Comparison of ENCODE assay signal across 8 cellular contexts in genomic region chr1:36088577-36089392, GRCh38. TPM values are rescaled to one million over a fixed set of nuclear protein-coding genes. Genes with fewer than 3 reads are reported as not detected.
A peak's percentile ranks its signal among the peaks of the same experiment; 100 is the strongest.
DNase-seq lines count a peak whose midpoint lies in the region; ATAC-seq and TF ChIP-seq lines count a peak whose summit lies in the region.

ADPRS (plus strand) TSS chr1:36088892; CDS start chr1:36088905, 13 bp downstream.

- peaks cover 2% of the 10 kb centered on the region for H3K36me3 Mint-ChIP-seq in T-helper 17 cell (ENCODE audit: low read depth)

- H3K36me3 ChIP-seq in psoas muscle (ENCODE audit: insufficient read depth in 1 of 2, low read depth in 1 of 2) (peaks cover 4 to 33% of the 10 kb centered on the region in 2 donors), urinary bladder (ENCODE audit: insufficient read depth) (peaks cover 7% of the 10 kb centered on the region)

- peaks cover 19% of the 10 kb centered on the region for H3K27me3 Mint-ChIP-seq in T-helper 17 cell

- H3K27ac ChIP-seq in psoas muscle = peak within 1 kb of the TSS; percentile 98
- peak within 1 kb of the TSS; percentile 88 for H3K27ac ChIP-seq in urinary bladder (ENCODE audit: low read depth)

- H3K4me1 Mint-ChIP-seq in T-helper 17 cell = peaks cover 13% of the 10 kb centered on the region

- peaks cover 0 to 22% (median 4%) of the 10 kb centered on the region in 3 donors for H3K27me3 ChIP-seq in psoas muscle (ENCODE audit: insufficient read depth in 3 of 3, low read length in 2 of 3)

- DNase-seq in NCI-H1694 (lab: John Stamatoyannopoulos, UW) = peak; percentile 69
- peak; percentile 82 to 88 (median 88) for DNase-seq in T-helper 17 cell
- peak in 53 of 56 donors; percentile 15 to 91 (median 78) for DNase-seq in amygdala (lab: John Stamatoyannopoulos, UW)
- DNase-seq in left ventricle myocardium superior = peak; percentile 93
- DNase-seq in psoas muscle = peak; percentile 91 to 95

- WGBS in psoas muscle, 3 donors = 0 to 1% (median 1%) methylated on average over 48 to 84 of the region's 84 CpGs
- WGBS in urinary bladder = under 1% methylated on average over 84 of the region's 84 CpGs

- H3K27ac Mint-ChIP-seq in T-helper 17 cell = peak within 1 kb of the TSS; percentile 77

- TF ChIP-seq CTCF in psoas muscle (IDR thresholded peaks at IDR 0.05) = peak; percentile 98

- no peaks in the 10 kb centered on the region for H3K9me3 ChIP-seq in T-helper 17 cell (ENCODE audit: control insufficient read depth, low read length, poor library complexity, severe bottlenecking)
- H3K9me3 ChIP-seq in psoas muscle = no peaks in the 10 kb centered on the region

- intact Hi-C loops in left ventricle myocardium superior (cut with micrococcal nuclease) (no loop called here), psoas muscle (cut with DNase I) (no loop called here)

- H3K4me3 ChIP-seq in psoas muscle = peak within 1 kb of the TSS; percentile 98
- peak within 1 kb of the TSS; percentile 86 for H3K4me3 ChIP-seq in urinary bladder (ENCODE audit: low read depth, low read length)

- ATAC-seq in GM18499 (IDR thresholded peaks at IDR 0.05; ENCODE audit: insufficient read depth, unreplicated experiment) (peak; percentile 65), HG02885 (IDR thresholded peaks at IDR 0.05; ENCODE audit: poor library complexity, unreplicated experiment) (peak; percentile 82), T-helper 17 cell (peak; percentile 93), left ventricle myocardium superior (peak; percentile 94), psoas muscle (peak; percentile 93 to 96 (median 94))

- peaks cover 22% of the 10 kb centered on the region for H3K4me1 ChIP-seq in psoas muscle
- H3K4me1 ChIP-seq in urinary bladder (ENCODE audit: insufficient read depth) = no peaks in the 10 kb centered on the region

- peak within 1 kb of the TSS; percentile 93 for H3K4me3 Mint-ChIP-seq in T-helper 17 cell

RNA-seq across cellular contexts. Expression of gene ADPRS, which starts in this region (rescaled TPM):
- total RNA-seq in T-helper 17 cell (10 to 100 TPM; 17.0 to 21.2 TPM), left ventricle myocardium superior (16.9 TPM), psoas muscle (10 to 100 TPM; 20.5 to 40.2 (median 28.8) TPM), urinary bladder (17.2 TPM)
- polyA plus RNA-seq in psoas muscle (10 to 100 TPM; 41.4 to 56.4 (median 45.3) TPM), urinary bladder (26.3 TPM)

Comparison
In these comparisons a context has a peak if more than half of its experiments do, and no peak if none do; other contexts are left out.
1. Peak in every context shown above with its lines: DNase-seq, ATAC-seq, H3K4me3 ChIP-seq and H3K27ac ChIP-seq.